Comparison of ENCODE assay signal across 11 cellular contexts in the genomic region with DNA sequence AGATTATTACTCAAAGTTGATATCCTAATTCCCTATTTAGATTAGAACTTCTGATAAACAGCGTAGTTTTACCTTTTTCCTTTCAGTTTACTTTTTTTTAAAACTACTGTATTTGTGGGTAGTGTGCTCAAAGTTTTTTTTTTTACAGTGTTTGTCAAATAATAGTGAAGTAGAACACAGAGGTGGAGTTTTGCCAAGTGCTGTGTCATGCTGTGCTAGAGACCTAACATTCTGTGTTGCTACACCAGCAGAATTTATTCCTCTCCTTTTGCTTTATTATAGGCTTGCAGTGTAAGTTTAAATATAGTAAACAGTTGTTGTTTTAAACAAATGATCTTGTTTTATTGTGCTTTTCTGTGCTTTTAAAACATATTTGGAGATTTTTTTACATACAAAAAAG.
A peak's percentile ranks its signal among the peaks of the same experiment; 100 is the strongest.
DNase-seq lines count a peak whose midpoint lies in the region; ATAC-seq and TF ChIP-seq lines count a peak whose summit lies in the region.
"Had no signal": no experiment of that assay in that cellular context is flagged by ENCODE, and none has a peak within 500 bp of the region (broad histone marks: within the 10 kb centered on the region; RNA-seq: fewer than 3 reads in every experiment).

No MANE protein-coding gene starts in this region.

- H3K4me1 ChIP-seq in A673 (ENCODE audit: insufficient read depth, low read length, poor library complexity, severe bottlenecking) (peaks cover 12% of the 10 kb centered on the region), left lung (peaks cover 0 to 16% of the 10 kb centered on the region in 2 donors)

- no peaks in the 10 kb centered on the region for H3K36me3 ChIP-seq in A673 (ENCODE audit: insufficient read depth, low read length, poor library complexity, severe bottlenecking)
- peaks cover 0 to 36% of the 10 kb centered on the region in 2 donors for H3K36me3 ChIP-seq in left lung

- H3K27ac ChIP-seq in A673 (ENCODE audit: low read depth, low read length, poor library complexity, severe bottlenecking) (no peak overlapping the region), left lung (no peak overlapping the region)

- peak; percentile 58 for ATAC-seq in left lung
- no peak for ATAC-seq in GM18505 (IDR thresholded peaks at IDR 0.05; ENCODE audit: unreplicated experiment)
- no peak for ATAC-seq in HG02970 (IDR thresholded peaks at IDR 0.05; ENCODE audit: low FRiP score, unreplicated experiment)
- ATAC-seq in HG03342 (IDR thresholded peaks at IDR 0.05; ENCODE audit: unreplicated experiment), result no peak

- H3K27me3 ChIP-seq in A673 (replicated peaks; ENCODE audit: insufficient read depth, low read depth, low read length, poor library complexity) (no peaks in the 10 kb centered on the region), left lung (no peaks in the 10 kb centered on the region)
- H3K27me3 ChIP-seq: esophagus squamous epithelium had no signal

- DNase-seq in A673 (ENCODE audit: low spot score), result peak; percentile 43
- DNase-seq in HFF-Myc (ENCODE audit: extremely low read depth, low read depth), result peak; percentile 63
- peak; percentile 90 to 91 for DNase-seq in cardiac fibroblast (ENCODE audit: low read depth in 2 of 2)
- DNase-seq in left lung, result peak in 1 of 2 donors; percentile 54
- DNase-seq in HK-2 (ENCODE audit: unreplicated experiment), result no peak
- DNase-seq: CD8-positive, alpha-beta memory T cell; esophagus squamous epithelium; nephron progenitor cell had no signal

- H3K4me3 ChIP-seq in A673 (ENCODE audit: low read depth, low read length, poor library complexity, severe bottlenecking), result no peak overlapping the region
- no peak overlapping the region for H3K4me3 ChIP-seq in HFF-Myc (replicated peaks; ENCODE audit: low read depth, low read length)
- no peak overlapping the region for H3K4me3 ChIP-seq in cardiac fibroblast (replicated peaks in 1 of 2; ENCODE audit: low read depth in 2 of 2, low read length in 2 of 2)
- no peak overlapping the region for H3K4me3 ChIP-seq in left lung
- H3K4me3 ChIP-seq: esophagus squamous epithelium had no signal

- POLR2A ChIA-PET in A673 (lab: Charles Lee; ENCODE audit: low non-redundant PET), result no interaction called here

- H3K9me3 ChIP-seq in A673 (ENCODE audit: low read depth, low read length, poor library complexity, severe bottlenecking) (no peaks in the 10 kb centered on the region), left lung (no peaks in the 10 kb centered on the region)
- H3K9me3 ChIP-seq: esophagus squamous epithelium had no signal

- intact Hi-C loops in A673 (cut with micrococcal nuclease; ENCODE audit: unreplicated experiment) (no loop called here), left lung (cut with DNase I) (no loop called here)

- CTCF ChIA-PET in A673 (lab: Charles Lee), result no interaction called here

- TF ChIP-seq CTCF in A673 (conservative IDR thresholded peaks at IDR 0.05; ENCODE audit: low read depth, low read length), result no peak
- TF ChIP-seq CTCF in HFF-Myc (IDR thresholded peaks at IDR 0.05; ENCODE audit: low read depth, low read length, missing control alignments), result no peak
- TF ChIP-seq CTCF in cardiac fibroblast (IDR thresholded peaks at IDR 0.05; ENCODE audit: low read depth, low read length), result no peak
- TF ChIP-seq CTCF in left lung (IDR thresholded peaks at IDR 0.05), result no peak

- no TSS peak for BruUV-seq in A673 (replicated peaks; lab: Mats Ljungman, UMichigan)

- TF ChIP-seq POLR2A in GM18505 (IDR thresholded peaks at IDR 0.05; ENCODE audit: borderline replicate concordance, extremely low read depth, insufficient read depth, insufficient read length), result no peak
